Comparison of ENCODE assay signal across 18 cellular contexts in genomic region chr17:78643326-78643725, GRCh38.
DNase-seq lines count a peak whose midpoint lies in the region; ATAC-seq, FAIRE-seq and TF ChIP-seq lines count a peak whose summit lies in the region.
"Had no signal": no experiment of that assay in that cellular context is flagged by ENCODE, and none has a peak within 500 bp of the region (broad histone marks: within the 10 kb centered on the region; RNA-seq: fewer than 3 reads in every experiment).

No MANE protein-coding gene starts in this region.

- ATAC-seq in stimulated activated effector memory CD8-positive, alpha-beta T cell treated with anti-CD3 and anti-CD28 coated beads, Interleukin-12 subunit alpha, Interleukin-12 subunit beta, amount 100 ng/mL, for 72 hours = no peak
- no peak for ATAC-seq in GM21576 (IDR thresholded peaks at IDR 0.05; ENCODE audit: unreplicated experiment)

- WGBS in endodermal cell (ENCODE audit: insufficient coverage in 1 of 2, insufficient read length in 1 of 2), 2 experiments = 89 to 90% methylated on average over 11 to 13 of the region's 13 CpGs

- H3K9me3 ChIP-seq in HEK293 (ENCODE audit: control insufficient read depth, insufficient read depth, low read depth, low read length) (no peaks in the 10 kb centered on the region), endodermal cell (ENCODE audit: control insufficient read depth, low read length) (no peaks in the 10 kb centered on the region)
- H3K9me3 ChIP-seq: BE2C, Caco-2, HAP-1 had no signal

- no peaks in the 10 kb centered on the region for H3K36me3 Mint-ChIP-seq in endodermal cell (ENCODE audit: low read depth)
- H3K36me3 Mint-ChIP-seq in stimulated activated effector memory CD8-positive, alpha-beta T cell treated with anti-CD3 and anti-CD28 coated beads, Interleukin-12 subunit alpha, Interleukin-12 subunit beta, amount 100 ng/mL, for 72 hours = no peaks in the 10 kb centered on the region

- intact Hi-C loops in posterior vena cava (cut with DNase I) = no loop called here

- peak; percentile 35 for DNase-seq in endodermal cell
- peak; percentile 35 for DNase-seq in posterior vena cava (ENCODE audit: low spot score)
- no peak for DNase-seq in stimulated activated effector memory CD8-positive, alpha-beta T cell treated with anti-CD3 and anti-CD28 coated beads, Interleukin-12 subunit alpha, Interleukin-12 subunit beta, amount 100 ng/mL, for 72 hours (ENCODE audit: low spot score in 2 of 2)
- DNase-seq in GM12892 (ENCODE audit: insufficient read length) = no peak
- DNase-seq in NCI-H187 (lab: John Stamatoyannopoulos, UW) = no peak
- DNase-seq in hippocampal formation (lab: John Stamatoyannopoulos, UW) = no peak
- DNase-seq: BE2C; Caco-2; CD4-positive, alpha-beta T cell; DMS153; DMS79; GF-D8; GM23248 had no signal

- no peak overlapping the region for H3K4me3 Mint-ChIP-seq in endodermal cell
- H3K4me3 Mint-ChIP-seq in stimulated activated effector memory CD8-positive, alpha-beta T cell treated with anti-CD3 and anti-CD28 coated beads, Interleukin-12 subunit alpha, Interleukin-12 subunit beta, amount 100 ng/mL, for 72 hours = no peak overlapping the region
- H3K4me3 Mint-ChIP-seq: CD4-positive, alpha-beta T cell had no signal

- H3K27ac ChIP-seq in HEK293 (ENCODE audit: extremely low read depth, low read depth, low read length) (no peak overlapping the region), endodermal cell (ENCODE audit: low read depth, low read length) (no peak overlapping the region)
- H3K27ac ChIP-seq: C4-2B, GM23248 had no signal

- POLR2A ChIA-PET in HEK293 (lab: Yijun Ruan, JAX) = no interaction called here

- H3K27me3 ChIP-seq in endodermal cell (ENCODE audit: control insufficient read depth, insufficient read depth, low read length, poor library complexity, severe bottlenecking) = no peaks in the 10 kb centered on the region
- H3K27me3 ChIP-seq: BE2C had no signal

- peaks cover 3% of the 10 kb centered on the region for H3K27me3 Mint-ChIP-seq in endodermal cell (ENCODE audit: insufficient read depth)
- H3K27me3 Mint-ChIP-seq: CD4-positive, alpha-beta T cell had no signal

- H3K4me1 Mint-ChIP-seq in endodermal cell = no peaks in the 10 kb centered on the region
- H3K4me1 Mint-ChIP-seq in stimulated activated effector memory CD8-positive, alpha-beta T cell treated with anti-CD3 and anti-CD28 coated beads, Interleukin-12 subunit alpha, Interleukin-12 subunit beta, amount 100 ng/mL, for 72 hours = peaks cover 10% of the 10 kb centered on the region

- no peaks in the 10 kb centered on the region for H3K36me3 ChIP-seq in HEK293 (ENCODE audit: control insufficient read depth in 2 of 2, insufficient read depth in 1 of 2, low read length in 2 of 2)
- no peaks in the 10 kb centered on the region for H3K36me3 ChIP-seq in endodermal cell (ENCODE audit: control insufficient read depth, insufficient read depth, low read length)
- H3K36me3 ChIP-seq: BE2C, HAP-1 had no signal

- no peak overlapping the region for H3K9ac ChIP-seq in endodermal cell (ENCODE audit: extremely low read depth, low read length, poor library complexity, severe bottlenecking)
- H3K9ac ChIP-seq: GM23248 had no signal

- no peak for FAIRE-seq in GM12892 (lab: Jason Lieb, UNC)
- FAIRE-seq: GM19239 had no signal

- no peak for TF ChIP-seq POLR2A in GM12892 (IDR thresholded peaks at IDR 0.05; ENCODE audit: low read depth, low read length)

- no peaks in the 10 kb centered on the region for H3K4me1 ChIP-seq in HEK293 (ENCODE audit: control insufficient read depth, insufficient read depth, low read length)
- H3K4me1 ChIP-seq in endodermal cell (ENCODE audit: control insufficient read depth, insufficient read depth, low read length) = no peaks in the 10 kb centered on the region
- H3K4me1 ChIP-seq: BE2C, Caco-2, HAP-1 had no signal

- no peak for TF ChIP-seq CTCF in HEK293 (tag by site-specific recombination; IDR thresholded peaks at IDR 0.05)
- no peak for TF ChIP-seq CTCF in endodermal cell (conservative IDR thresholded peaks at IDR 0.05)

- CTCF ChIA-PET in HEK293 (lab: Yijun Ruan, JAX) = no interaction called here

- H3K27ac Mint-ChIP-seq in endodermal cell = no peak overlapping the region
- H3K27ac Mint-ChIP-seq in stimulated activated effector memory CD8-positive, alpha-beta T cell treated with anti-CD3 and anti-CD28 coated beads, Interleukin-12 subunit alpha, Interleukin-12 subunit beta, amount 100 ng/mL, for 72 hours = peak overlapping the region; percentile 11
- H3K27ac Mint-ChIP-seq: CD4-positive, alpha-beta T cell had no signal

- no peak overlapping the region for H3K4me3 ChIP-seq in HEK293 (ENCODE audit: low read depth, low read length)
- no peak overlapping the region for H3K4me3 ChIP-seq in endodermal cell (ENCODE audit: low read length)
- H3K4me3 ChIP-seq: GM23248, HAP-1 had no signal

- H3K9me3 Mint-ChIP-seq in endodermal cell = no peaks in the 10 kb centered on the region
- no peaks in the 10 kb centered on the region for H3K9me3 Mint-ChIP-seq in stimulated activated effector memory CD8-positive, alpha-beta T cell treated with anti-CD3 and anti-CD28 coated beads, Interleukin-12 subunit alpha, Interleukin-12 subunit beta, amount 100 ng/mL, for 72 hours
- H3K9me3 Mint-ChIP-seq: CD4-positive, alpha-beta T cell had no signal

TF ChIP-seq in HEK293, 187 proteins besides CTCF, POLR2A, EP300 and RAD21:
- TF ChIP-seq SALL2 (tag by site-specific recombination; IDR thresholded peaks at IDR 0.05; ENCODE audit: borderline replicate concordance) = no peak
- no peak for TF ChIP-seq ZNF670 (tag by site-specific recombination; IDR thresholded peaks at IDR 0.05; ENCODE audit: low read depth)
- TF ChIP-seq ZNF138 (tag by site-specific recombination; IDR thresholded peaks at IDR 0.05; ENCODE audit: borderline replicate concordance) = no peak
- TF ChIP-seq ZNF426 (tag by site-specific recombination; IDR thresholded peaks at IDR 0.05) = no peak
- no peak for TF ChIP-seq ZNF26 (tag by site-specific recombination; IDR thresholded peaks at IDR 0.05)
- TF ChIP-seq ZNF624 (tag by site-specific recombination; IDR thresholded peaks at IDR 0.05) = no peak
- no peak for TF ChIP-seq MZF1 (tag by site-specific recombination; IDR thresholded peaks at IDR 0.05; ENCODE audit: borderline replicate concordance)
- no peak for TF ChIP-seq ZNF114 (tag by site-specific recombination; IDR thresholded peaks at IDR 0.05)
- TF ChIP-seq SP2 (tag by site-specific recombination; IDR thresholded peaks at IDR 0.05) = no peak
- no peak for TF ChIP-seq ZNF266 (tag by site-specific recombination; IDR thresholded peaks at IDR 0.05; ENCODE audit: low read depth)
- TF ChIP-seq ZNF366 (tag by site-specific recombination; conservative IDR thresholded peaks at IDR 0.05) = 0 out of 2 replicates have a peak, but pooled peaks have one; percentile 16
- TF ChIP-seq ZNF132 (tag by site-specific recombination; IDR thresholded peaks at IDR 0.05; ENCODE audit: borderline replicate concordance) = no peak
- 0 out of 2 replicates have a peak, but pooled peaks have one; percentile 15 for TF ChIP-seq PRDM1 (tag by site-specific recombination; IDR thresholded peaks at IDR 0.05)
- TF ChIP-seq YY1 (tag by site-specific recombination; IDR thresholded peaks at IDR 0.05) = no peak

Comparison
In these comparisons a context has a peak if more than half of its experiments do, and no peak if none do; other contexts are left out.
1. DNase-seq: peak in endodermal cell (single experiment) and posterior vena cava (single experiment); none in stimulated activated effector memory CD8-positive, alpha-beta T cell treated with anti-CD3 and anti-CD28 coated beads, Interleukin-12 subunit alpha, Interleukin-12 subunit beta, amount 100 ng/mL, for 72 hours (0 of 2), GM12892 (single experiment), NCI-H187 (0 of 2) and hippocampal formation (0 of 2).